In genomic region chr3:72754582-72754981, GRCh38 we compare ENCODE assay signal across 21 cellular contexts.
A peak's percentile ranks its signal among the peaks of the same experiment; 100 is the strongest.
DNase-seq lines count a peak whose midpoint lies in the region; ATAC-seq and TF ChIP-seq lines count a peak whose summit lies in the region.
"Had no signal": no experiment of that assay in that cellular context is flagged by ENCODE, and none has a peak within 500 bp of the region (broad histone marks: within the 10 kb centered on the region; RNA-seq: fewer than 3 reads in every experiment).

No MANE protein-coding gene starts in this region.

- H3K4me1 ChIP-seq in CD4-positive, alpha-beta memory T cell (ENCODE audit: insufficient read depth, low read length): peaks cover 34% of the 10 kb centered on the region
- H3K4me1 ChIP-seq in RWPE2 (ENCODE audit: insufficient read depth, poor library complexity, severe bottlenecking) (peaks cover 16% of the 10 kb centered on the region), endodermal cell (ENCODE audit: control insufficient read depth, insufficient read depth, low read length) (peaks cover 6% of the 10 kb centered on the region)
- peaks cover 42% of the 10 kb centered on the region for H3K4me1 ChIP-seq in CD8-positive, alpha-beta memory T cell (ENCODE audit: insufficient read depth, low read length)

- H3K9me3 ChIP-seq in CD4-positive, alpha-beta memory T cell (ENCODE audit: control insufficient read depth in 1 of 2, low read length in 2 of 2): no peaks in the 10 kb centered on the region
- H3K9me3 ChIP-seq in RWPE2 (ENCODE audit: severe bottlenecking) (no peaks in the 10 kb centered on the region), endodermal cell (ENCODE audit: control insufficient read depth, low read length) (no peaks in the 10 kb centered on the region)
- H3K9me3 ChIP-seq in CD8-positive, alpha-beta memory T cell (ENCODE audit: low read length): no peaks in the 10 kb centered on the region

- no peak overlapping the region for H3K4me3 Mint-ChIP-seq in activated CD4-positive, alpha-beta T cell treated with anti-CD3 and anti-CD28 coated beads, Interleukin-2, amount 10 ng/mL, durations not matched to agents 24 days and 14 days
- no peak overlapping the region for H3K4me3 Mint-ChIP-seq in CD4-positive, alpha-beta memory T cell
- no peak overlapping the region for H3K4me3 Mint-ChIP-seq in endodermal cell
- H3K4me3 Mint-ChIP-seq in CD8-positive, alpha-beta memory T cell: no peak overlapping the region

- peaks cover 35% of the 10 kb centered on the region for H3K4me1 Mint-ChIP-seq in activated CD4-positive, alpha-beta T cell treated with anti-CD3 and anti-CD28 coated beads, Interleukin-2, amount 10 ng/mL, durations not matched to agents 24 days and 14 days
- H3K4me1 Mint-ChIP-seq in CD4-positive, alpha-beta memory T cell: peaks cover 22 to 40% (median 33%) of the 10 kb centered on the region in 4 donors
- peaks cover 8% of the 10 kb centered on the region for H3K4me1 Mint-ChIP-seq in endodermal cell
- peaks cover 17 to 34% (median 34%) of the 10 kb centered on the region in 3 donors for H3K4me1 Mint-ChIP-seq in CD8-positive, alpha-beta memory T cell

- CTCF ChIA-PET in CD4-positive, alpha-beta memory T cell (lab: Charles Lee; ENCODE audit: partially characterized antibody): interaction anchor here (1.3 to 2.5 kb wide), 2 partner anchors 16 to 68 kb away, joined by 5 to 11 read pairs; no protein-coding TSS in a partner anchor
- CTCF ChIA-PET in CD8-positive, alpha-beta memory T cell (lab: Charles Lee): interaction anchor here (1.3 to 2.8 kb wide), 3 partner anchors 10 to 67 kb away, joined by 5 to 11 read pairs (median 8); no protein-coding TSS in a partner anchor

- H3K27ac ChIP-seq in CD4-positive, alpha-beta memory T cell (ENCODE audit: low read depth, low read length): no peak overlapping the region
- H3K27ac ChIP-seq in RWPE2 (ENCODE audit: poor library complexity, severe bottlenecking) (peak overlapping the region; percentile 36), endodermal cell (ENCODE audit: low read depth, low read length) (no peak overlapping the region)
- no peak overlapping the region for H3K27ac ChIP-seq in CD8-positive, alpha-beta memory T cell (ENCODE audit: low read depth, low read length)
- H3K27ac ChIP-seq: 22Rv1, KMS-11 had no signal

- intact Hi-C loops in activated CD4-positive, alpha-beta T cell treated with anti-CD3 and anti-CD28 coated beads, Interleukin-2, amount 10 ng/mL, durations not matched to agents 24 days and 14 days (cut with micrococcal nuclease): loop anchor here (2.0 to 10.0 kb wide), 2 partner anchors 120 to 880 kb away; no protein-coding TSS in a partner anchor
- intact Hi-C loops in CD4-positive, alpha-beta memory T cell (cut with micrococcal nuclease): no loop called here

- TF ChIP-seq CTCF in RWPE2 (IDR thresholded peaks at IDR 0.05; ENCODE audit: poor library complexity, severe bottlenecking): no peak
- no peak for TF ChIP-seq CTCF in epithelial cell of esophagus (IDR thresholded peaks at IDR 0.05; ENCODE audit: insufficient read depth, low read depth, low read length, missing control alignments)
- TF ChIP-seq CTCF in endodermal cell (conservative IDR thresholded peaks at IDR 0.05): no peak

- no peaks in the 10 kb centered on the region for H3K27me3 ChIP-seq in CD4-positive, alpha-beta memory T cell (ENCODE audit: insufficient read depth, low read length)
- H3K27me3 ChIP-seq in RWPE2 (ENCODE audit: insufficient read depth, poor library complexity, severe bottlenecking): no peaks in the 10 kb centered on the region
- H3K27me3 ChIP-seq in endodermal cell (ENCODE audit: control insufficient read depth, insufficient read depth, low read length, poor library complexity, severe bottlenecking): no peaks in the 10 kb centered on the region
- no peaks in the 10 kb centered on the region for H3K27me3 ChIP-seq in CD8-positive, alpha-beta memory T cell (ENCODE audit: insufficient read depth, low read length, poor library complexity, severe bottlenecking)

- DNase-seq in activated CD4-positive, alpha-beta T cell treated with anti-CD3 and anti-CD28 coated beads, Interleukin-2, amount 10 ng/mL, durations not matched to agents 24 days and 14 days: no peak
- DNase-seq in activated CD4-positive, alpha-beta T cell treated with anti-CD3 and anti-CD28 coated beads for 1 hour: no peak
- no peak for DNase-seq in CD4-positive, alpha-beta memory T cell
- DNase-seq in RWPE2 (ENCODE audit: low spot score): no peak
- DNase-seq in epithelial cell of esophagus (ENCODE audit: low read depth): peak; percentile 92
- DNase-seq in endodermal cell: no peak
- DNase-seq in activated CD4-positive, CD25-positive, alpha-beta regulatory T cell (lab: John Stamatoyannopoulos, UW): no peak
- DNase-seq in CD8-positive, alpha-beta memory T cell: no peak
- DNase-seq: Calu3, GF-D8, H7, NCI-H1417 treated with DMSO at 0.1 percent for 48 hours, NCI-H187 treated with DMSO at 0.1 percent for 48 hours, NCI-H2227 treated with DMSO at 0.1 percent for 48 hours, NCI-H510A treated with DMSO at 0.1 percent for 48 hours, NCI-H774, OCI-M1, SHP77 treated with DMSO at 0.1 percent for 48 hours had no signal

- H3K36me3 Mint-ChIP-seq in activated CD4-positive, alpha-beta T cell treated with anti-CD3 and anti-CD28 coated beads, Interleukin-2, amount 10 ng/mL, durations not matched to agents 24 days and 14 days (ENCODE audit: low read depth): peaks cover 29% of the 10 kb centered on the region
- peaks cover 7 to 11% of the 10 kb centered on the region in 2 donors for H3K36me3 Mint-ChIP-seq in CD4-positive, alpha-beta memory T cell
- peaks cover 3% of the 10 kb centered on the region for H3K36me3 Mint-ChIP-seq in endodermal cell (ENCODE audit: low read depth)
- peaks cover 7 to 24% (median 14%) of the 10 kb centered on the region in 3 donors for H3K36me3 Mint-ChIP-seq in CD8-positive, alpha-beta memory T cell

- ATAC-seq in RWPE2 (ENCODE audit: low read depth): peak; percentile 98

- WGBS in endodermal cell (ENCODE audit: insufficient coverage in 1 of 2, insufficient read length in 1 of 2), 2 experiments: 88 to 94% methylated on average over 2 of the region's 2 CpGs

- POLR2A ChIA-PET in CD4-positive, alpha-beta memory T cell (lab: Charles Lee; ENCODE audit: partially characterized antibody): interaction anchor here (1.3 to 5.1 kb wide), 3 partner anchors 8 to 15 kb away, joined by 5 to 31 read pairs (median 5); no protein-coding TSS in a partner anchor
- POLR2A ChIA-PET in CD8-positive, alpha-beta memory T cell (lab: Charles Lee): interaction anchor here (1.1 kb wide), 1 partner anchor 16 kb away, joined by 3 read pairs; no protein-coding TSS in a partner anchor

- peaks cover 4% of the 10 kb centered on the region for H3K9me3 Mint-ChIP-seq in activated CD4-positive, alpha-beta T cell treated with anti-CD3 and anti-CD28 coated beads, Interleukin-2, amount 10 ng/mL, durations not matched to agents 24 days and 14 days
- no peaks in the 10 kb centered on the region for H3K9me3 Mint-ChIP-seq in CD4-positive, alpha-beta memory T cell
- no peaks in the 10 kb centered on the region for H3K9me3 Mint-ChIP-seq in endodermal cell
- no peaks in the 10 kb centered on the region for H3K9me3 Mint-ChIP-seq in CD8-positive, alpha-beta memory T cell

- H3K27ac Mint-ChIP-seq in activated CD4-positive, alpha-beta T cell treated with anti-CD3 and anti-CD28 coated beads, Interleukin-2, amount 10 ng/mL, durations not matched to agents 24 days and 14 days: peak overlapping the region; percentile 7
- peak overlapping the region in 5 of 7 donors; percentile 23 to 90 (median 27) for H3K27ac Mint-ChIP-seq in CD4-positive, alpha-beta memory T cell
- H3K27ac Mint-ChIP-seq in endodermal cell: no peak overlapping the region
- H3K27ac Mint-ChIP-seq in CD8-positive, alpha-beta memory T cell: peak overlapping the region in 2 of 8 donors; percentile 15 to 57
- H3K27ac Mint-ChIP-seq: CD14-positive monocyte had no signal

- no peaks in the 10 kb centered on the region for H3K36me3 ChIP-seq in CD4-positive, alpha-beta memory T cell (ENCODE audit: insufficient read depth, low read length)
- no peaks in the 10 kb centered on the region for H3K36me3 ChIP-seq in RWPE2 (ENCODE audit: low read depth)
- no peaks in the 10 kb centered on the region for H3K36me3 ChIP-seq in endodermal cell (ENCODE audit: control insufficient read depth, insufficient read depth, low read length)
- H3K36me3 ChIP-seq in CD8-positive, alpha-beta memory T cell (ENCODE audit: insufficient read depth, low read length): no peaks in the 10 kb centered on the region

- no peak overlapping the region for H3K4me3 ChIP-seq in CD4-positive, alpha-beta memory T cell (ENCODE audit: low read length in 2 of 2)
- H3K4me3 ChIP-seq in RWPE2 (ENCODE audit: severe bottlenecking) (no peak overlapping the region), epithelial cell of esophagus (ENCODE audit: low read length) (no peak overlapping the region), endodermal cell (ENCODE audit: low read length) (no peak overlapping the region)
- H3K4me3 ChIP-seq in CD8-positive, alpha-beta memory T cell (ENCODE audit: low read length): no peak overlapping the region

- no peaks in the 10 kb centered on the region for H3K27me3 Mint-ChIP-seq in activated CD4-positive, alpha-beta T cell treated with anti-CD3 and anti-CD28 coated beads, Interleukin-2, amount 10 ng/mL, durations not matched to agents 24 days and 14 days
- no peaks in the 10 kb centered on the region for H3K27me3 Mint-ChIP-seq in CD4-positive, alpha-beta memory T cell
- H3K27me3 Mint-ChIP-seq in endodermal cell (ENCODE audit: insufficient read depth): no peaks in the 10 kb centered on the region
- H3K27me3 Mint-ChIP-seq in CD8-positive, alpha-beta memory T cell: no peaks in the 10 kb centered on the region

- no peak overlapping the region for H3K9ac ChIP-seq in endodermal cell (ENCODE audit: extremely low read depth, low read length, poor library complexity, severe bottlenecking)
- H3K9ac ChIP-seq: KMS-11 had no signal
